ENCODE assay signal across 6 cellular contexts in the genomic region with DNA sequence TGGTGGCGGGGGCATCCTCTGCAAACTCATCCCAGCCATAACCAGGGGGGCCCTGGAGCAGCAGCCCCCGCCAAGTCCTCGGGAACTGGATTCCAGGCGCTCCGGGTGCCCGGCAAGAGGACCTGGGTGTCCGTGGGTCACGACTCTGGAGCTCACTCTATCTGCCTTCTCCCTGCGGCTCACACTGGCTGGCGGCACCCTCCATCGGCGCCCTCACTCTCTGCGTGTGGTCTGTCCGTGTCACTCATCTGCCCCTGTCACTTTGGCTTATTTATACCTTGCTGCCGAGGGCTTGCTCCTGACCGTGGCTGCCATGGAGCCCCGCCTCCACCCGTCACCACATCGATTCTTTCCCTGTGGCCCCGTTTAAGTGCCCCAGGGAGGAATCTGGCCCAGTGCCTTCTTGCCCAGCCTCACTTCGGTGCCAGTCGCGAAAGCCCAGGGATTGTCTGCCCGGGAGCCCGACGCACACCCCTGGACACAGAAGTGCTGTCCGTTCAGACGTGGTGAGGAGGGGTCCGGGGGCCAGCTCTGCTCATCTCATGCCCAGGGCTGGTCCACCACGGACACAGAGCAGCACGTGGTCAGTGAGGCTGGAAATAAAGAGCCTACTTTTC.
DNase-seq lines count a peak whose midpoint lies in the region; ATAC-seq and TF ChIP-seq lines count a peak whose summit lies in the region.
"Not testable (repeated sequence)": the region's sequence is repeated elsewhere in the genome, so short reads cannot be mapped to it uniquely, and the experiment has no call there.

No MANE protein-coding gene starts in this region.

- H4K20me1 ChIP-seq in IMR-90 (ENCODE audit: insufficient read depth, low read length) = not testable (repeated sequence)

- not testable (repeated sequence) for H2AK9ac ChIP-seq in IMR-90 (replicated peaks; ENCODE audit: low read depth, low read length, poor library complexity)

- not testable (repeated sequence) for H3K56ac ChIP-seq in IMR-90 (ENCODE audit: extremely low read depth, insufficient read depth, low read length)

- intact Hi-C loops in IMR-90 (cut with micrococcal nuclease); Right ventricle myocardium inferior (cut with DNase I); right cardiac atrium (cut with DNase I): not testable (repeated sequence)
- intact Hi-C loops in psoas muscle (cut with DNase I) = loop anchor here in 1 of 2 donors (5.0 kb wide), 1 partner anchor 40 kb away; no protein-coding TSS in a partner anchor

- peak overlapping the region; percentile 99 for H4K91ac ChIP-seq in IMR-90 (ENCODE audit: insufficient read depth, low read depth, low read length)
- H4K91ac ChIP-seq in neuronal stem cell (ENCODE audit: low read depth, low read length, poor library complexity) = not testable (repeated sequence)

- H2BK20ac ChIP-seq in IMR-90 (ENCODE audit: low read depth, low read length) = peak overlapping the region; percentile 67; the same call in 1 of the 2 replicates

- not testable (repeated sequence) for H3K23ac ChIP-seq in IMR-90 (ENCODE audit: low read depth, low read length); neuronal stem cell (ENCODE audit: low read depth, low read length, poor library complexity)

- CTCF ChIA-PET in IMR-90 (lab: Yijun Ruan, JAX) = not testable (repeated sequence)

- not testable (repeated sequence) for TF ChIP-seq POLR2A in IMR-90 (IDR thresholded peaks at IDR 0.05; ENCODE audit: low read depth, low read length)

- peak overlapping the region; percentile 80; the same call in 2 of the 3 replicates for H2BK15ac ChIP-seq in IMR-90 (ENCODE audit: low read depth, low read length)
- peak overlapping the region; percentile 49 for H2BK15ac ChIP-seq in neuronal stem cell (ENCODE audit: low read length)

- not testable (repeated sequence) for TF ChIP-seq CTCF in IMR-90 (conservative IDR thresholded peaks at IDR 0.05; ENCODE audit: low read depth, low read length); psoas muscle (IDR thresholded peaks at IDR 0.05)

- H3K79me1 ChIP-seq in IMR-90 (ENCODE audit: low read depth in 1 of 2, low read length in 2 of 2); neuronal stem cell (ENCODE audit: low read depth, low read length): not testable (repeated sequence)

- not testable (repeated sequence) for H4K5ac ChIP-seq in IMR-90 (ENCODE audit: low read depth, low read length)

- H3K36me3 Mint-ChIP-seq in stimulated activated memory B cell treated with anti-CD40 and anti-IgM and Interleukin-4, amounts not matched to agents 10 μg/mL and 1 μg/mL and 100 μg/mL, for 72 hours = peaks cover 20% of the 10 kb centered on the region

- H3K4me3 ChIP-seq in IMR-90 (ENCODE audit: insufficient read depth, low read depth, low read length); right cardiac atrium (ENCODE audit: low read length); neuronal stem cell (ENCODE audit: low read length in 2 of 2): not testable (repeated sequence)
- peak overlapping the region; percentile 42 for H3K4me3 ChIP-seq in psoas muscle

- peaks cover 72% of the 10 kb centered on the region for H3K27me3 Mint-ChIP-seq in stimulated activated memory B cell treated with anti-CD40 and anti-IgM and Interleukin-4, amounts not matched to agents 10 μg/mL and 1 μg/mL and 100 μg/mL, for 72 hours

- ATAC-seq in IMR-90 (ENCODE audit: low read depth); stimulated activated memory B cell treated with anti-CD40 and anti-IgM and Interleukin-4, amounts not matched to agents 10 μg/mL and 1 μg/mL and 100 μg/mL, for 72 hours: not testable (repeated sequence)
- peak; percentile 20 for ATAC-seq in Right ventricle myocardium inferior
- ATAC-seq in right cardiac atrium = peak in 1 of 2 donors; percentile 6
- ATAC-seq in psoas muscle = peak; percentile 53 to 65 (median 64)

- H2BK120ac ChIP-seq in IMR-90 (ENCODE audit: low read depth, low read length) = peak overlapping the region; percentile 100
- H2BK120ac ChIP-seq in neuronal stem cell (ENCODE audit: low read depth, low read length) = not testable (repeated sequence)

- peaks cover 49% of the 10 kb centered on the region for H3K4me1 Mint-ChIP-seq in stimulated activated memory B cell treated with anti-CD40 and anti-IgM and Interleukin-4, amounts not matched to agents 10 μg/mL and 1 μg/mL and 100 μg/mL, for 72 hours

- not testable (repeated sequence) for H3K9me3 ChIP-seq in IMR-90 (ENCODE audit: control insufficient read depth, insufficient read depth, low read length); right cardiac atrium (ENCODE audit: control insufficient read depth, low read length); neuronal stem cell (replicated peaks in 1 of 2; ENCODE audit: control insufficient read depth in 2 of 2, insufficient read depth in 1 of 2, low read depth in 1 of 2, low read length in 2 of 2); psoas muscle

- H3K4ac ChIP-seq in IMR-90 (ENCODE audit: low read depth, low read length) = peak overlapping the region; percentile 99
- H3K4ac ChIP-seq in neuronal stem cell (ENCODE audit: low read length) = not testable (repeated sequence)

- not testable (repeated sequence) for BruUV-seq in IMR-90 (replicated peaks; lab: Mats Ljungman, UMichigan)

- dilution Hi-C loops in IMR-90 (cut with HindIII; ENCODE audit: low sequenced_read_pairs, unreplicated experiment) = not testable (repeated sequence)

- H3K27ac ChIP-seq in IMR-90 (ENCODE audit: insufficient read depth, low read length); right cardiac atrium (ENCODE audit: low read length); neuronal stem cell (replicated peaks; ENCODE audit: low read length): not testable (repeated sequence)
- H3K27ac ChIP-seq in psoas muscle = peak overlapping the region; percentile 9

- H2AFZ ChIP-seq in IMR-90 (replicated peaks; ENCODE audit: low read length, poor library complexity); neuronal stem cell (ENCODE audit: low read length): not testable (repeated sequence)

- not testable (repeated sequence) for H3K4me2 ChIP-seq in IMR-90 (ENCODE audit: low read depth, low read length); neuronal stem cell (ENCODE audit: insufficient read depth, low read length, poor library complexity, severe bottlenecking)

- H3K9ac ChIP-seq in IMR-90 (ENCODE audit: low read depth, low read length); neuronal stem cell (ENCODE audit: low read depth, low read length, poor library complexity): not testable (repeated sequence)

- peak overlapping the region in 1 of 2 experiments; percentile 16; a peak in 1 of 4 replicates for H4K8ac ChIP-seq in IMR-90 (ENCODE audit: low read depth in 2 of 2, low read length in 2 of 2)
- not testable (repeated sequence) for H4K8ac ChIP-seq in neuronal stem cell (ENCODE audit: low read depth, low read length)

- H3K14ac ChIP-seq in IMR-90 (replicated peaks; ENCODE audit: low read depth, low read length); neuronal stem cell (ENCODE audit: low read length): not testable (repeated sequence)

- not testable (repeated sequence) for H3K9me3 Mint-ChIP-seq in stimulated activated memory B cell treated with anti-CD40 and anti-IgM and Interleukin-4, amounts not matched to agents 10 μg/mL and 1 μg/mL and 100 μg/mL, for 72 hours

- H3K27me3 ChIP-seq in IMR-90 (ENCODE audit: control insufficient read depth, insufficient read depth, low read length); right cardiac atrium (ENCODE audit: control insufficient read depth, insufficient read depth); neuronal stem cell (ENCODE audit: control insufficient read depth in 3 of 3, insufficient read depth in 3 of 3, low read depth in 1 of 3, low read length in 3 of 3); psoas muscle (ENCODE audit: insufficient read depth in 3 of 3, low read length in 2 of 3): not testable (repeated sequence)

- H3K9me1 ChIP-seq in IMR-90 (ENCODE audit: insufficient read depth, low read length) = not testable (repeated sequence)

- not testable (repeated sequence) for H3K36me3 ChIP-seq in IMR-90 (ENCODE audit: control insufficient read depth, insufficient read depth, low read length); neuronal stem cell (replicated peaks in 1 of 2; ENCODE audit: control insufficient read depth in 2 of 2, insufficient read depth in 2 of 2, low read length in 2 of 2); psoas muscle (ENCODE audit: insufficient read depth in 1 of 2, low read depth in 1 of 2)

- not testable (repeated sequence) for DNase-seq in IMR-90; Right ventricle myocardium inferior (ENCODE audit: missing footprints); neuronal stem cell (ENCODE audit: low spot score)
- DNase-seq in right cardiac atrium (peak in 2 of 3 donors; percentile 53 to 65), psoas muscle (peak in 1 of 2 donors; percentile 59)

- peak overlapping the region; percentile 73 for H2BK12ac ChIP-seq in neuronal stem cell (ENCODE audit: low read length)

- POLR2A ChIA-PET in IMR-90 (lab: Charles Lee; ENCODE audit: unreplicated experiment) = not testable (repeated sequence)

- H2BK5ac ChIP-seq in IMR-90 (ENCODE audit: low read depth, low read length, poor library complexity, severe bottlenecking) (peak overlapping the region; percentile 0), neuronal stem cell (ENCODE audit: low read length) (peak overlapping the region; percentile 13)

- peak overlapping the region; percentile 23; the same call in 1 of the 2 replicates for H3K18ac ChIP-seq in IMR-90 (ENCODE audit: low read depth, low read length)
- H3K18ac ChIP-seq in neuronal stem cell (ENCODE audit: low read length) = not testable (repeated sequence)

- not testable (repeated sequence) for TF ChIP-seq RAD21 in IMR-90 (IDR thresholded peaks at IDR 0.05; ENCODE audit: low read length)

- H3K27ac Mint-ChIP-seq in stimulated activated memory B cell treated with anti-CD40 and anti-IgM and Interleukin-4, amounts not matched to agents 10 μg/mL and 1 μg/mL and 100 μg/mL, for 72 hours = peak overlapping the region; percentile 90

- H2AK5ac ChIP-seq in IMR-90 (ENCODE audit: low read depth, low read length) = peak overlapping the region; percentile 100
- not testable (repeated sequence) for H2AK5ac ChIP-seq in neuronal stem cell (ENCODE audit: low read depth, low read length)

- in situ Hi-C loops in IMR-90 (cut with MboI; ENCODE audit: low sequenced_read_pairs) = not testable (repeated sequence)

- 88% methylated on average over 11 of the region's 31 CpGs; no CpG with 5 or more reads in 1 of the 2 experiments for WGBS in IMR-90 (ENCODE audit: extremely low coverage in 2 of 2, insufficient read length in 1 of 2), 2 experiments
- WGBS in right cardiac atrium = 63% methylated on average over 31 of the region's 31 CpGs
- no CpG with 5 or more reads among the region's 31 CpGs for WGBS in neuronal stem cell (ENCODE audit: extremely low coverage in 2 of 2, insufficient read length in 2 of 2, insufficient replicate concordance in 1 of 2), 2 donors
- 21 to 41% (median 28%) methylated on average over 25 to 31 of the region's 31 CpGs for WGBS in psoas muscle, 3 donors

- peak overlapping the region; percentile 71 for H3K4me3 Mint-ChIP-seq in stimulated activated memory B cell treated with anti-CD40 and anti-IgM and Interleukin-4, amounts not matched to agents 10 μg/mL and 1 μg/mL and 100 μg/mL, for 72 hours

- peaks cover 32% of the 10 kb centered on the region for H3K4me1 ChIP-seq in IMR-90 (ENCODE audit: control insufficient read depth, insufficient read depth, low read length)
- H3K4me1 ChIP-seq in right cardiac atrium (ENCODE audit: control insufficient read depth, insufficient read depth, low read length); neuronal stem cell (ENCODE audit: control insufficient read depth in 2 of 2, insufficient read depth in 1 of 2, low read depth in 1 of 2, low read length in 2 of 2): not testable (repeated sequence)
- peaks cover 17% of the 10 kb centered on the region for H3K4me1 ChIP-seq in psoas muscle
